8 cellular contexts compared by ENCODE assay signal in the genomic region with DNA sequence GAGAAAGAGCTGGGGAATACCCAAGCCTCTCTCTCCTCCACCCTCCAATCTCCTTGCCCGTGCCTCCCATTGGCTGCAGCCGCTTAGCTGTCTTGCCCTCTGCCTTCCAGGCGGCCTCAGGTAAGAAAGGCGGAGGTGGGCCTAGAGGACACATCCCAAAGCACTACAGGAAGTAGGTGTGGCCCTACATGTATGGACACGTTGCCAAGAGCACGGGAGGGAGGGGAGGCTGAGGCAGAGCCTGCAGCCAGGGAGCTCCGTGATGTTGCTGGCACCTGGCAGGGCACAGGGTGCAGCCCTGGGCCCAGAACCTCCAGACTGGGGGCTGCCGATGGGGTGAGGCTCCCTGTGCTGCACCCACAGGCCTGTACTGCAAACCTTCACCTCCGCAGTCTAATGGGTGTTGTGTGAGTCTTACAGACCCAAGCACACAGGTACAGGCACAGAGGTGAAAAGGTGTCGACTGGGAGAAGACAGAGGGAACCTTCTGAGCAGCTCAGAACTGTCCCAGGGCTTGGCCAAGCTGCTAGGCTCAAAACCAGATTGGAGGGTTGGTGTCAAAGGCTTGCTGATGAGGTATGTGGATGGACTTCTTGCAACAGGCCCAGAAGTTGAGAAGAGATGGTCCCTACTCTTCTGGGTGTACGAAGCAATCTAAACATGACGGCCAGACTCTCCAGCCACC. TPM values are rescaled to one million over a fixed set of nuclear protein-coding genes. Genes with fewer than 3 reads are reported as not detected.
A peak's percentile ranks its signal among the peaks of the same experiment; 100 is the strongest.
DNase-seq lines count a peak whose midpoint lies in the region; ATAC-seq and TF ChIP-seq lines count a peak whose summit lies in the region.

No MANE protein-coding gene starts in this region.

- H3F3A ChIP-seq in neural cell (ENCODE audit: insufficient read depth, low read length, poor library complexity, severe bottlenecking): no peaks in the 10 kb centered on the region

- TF ChIP-seq EP300 in neural cell (conservative IDR thresholded peaks at IDR 0.05; ENCODE audit: poor library complexity, severe bottlenecking): no peak

- no peak for ATAC-seq in HG02938 (IDR thresholded peaks at IDR 0.05; ENCODE audit: unreplicated experiment)

- DNase-seq in COR-L47 (lab: John Stamatoyannopoulos, UW) (peak; percentile 59), NCI-H1417 (lab: John Stamatoyannopoulos, UW) (peak in 2 of 3 experiments; percentile 84 to 91), HuH-7 (ENCODE audit: low spot score) (no peak), MG63 (no peak), occipital lobe (lab: John Stamatoyannopoulos, UW) (no peak)

- H3K4me3 Mint-ChIP-seq in brain: peak overlapping the region; percentile 76 to 92 (median 78)

- peaks cover 39% of the 10 kb centered on the region for H3K4me1 Mint-ChIP-seq in brain

- H3K9me2 ChIP-seq in neural cell (ENCODE audit: insufficient read depth, low read length): no peaks in the 10 kb centered on the region

- no peaks in the 10 kb centered on the region for H3K9me3 ChIP-seq in neural cell (ENCODE audit: low read length)
- H3K9me3 ChIP-seq in MG63: no peaks in the 10 kb centered on the region

- peaks cover 0 to 8% (median 0%) of the 10 kb centered on the region in 5 experiments for H3K9me3 Mint-ChIP-seq in brain

- no peaks in the 10 kb centered on the region for H3K36me3 Mint-ChIP-seq in brain

- no peak overlapping the region for H3K27ac ChIP-seq in neural cell (ENCODE audit: low read length)

- no peaks in the 10 kb centered on the region for H4K20me1 ChIP-seq in neural cell (ENCODE audit: insufficient read depth)

- no peaks in the 10 kb centered on the region for H3K27me3 ChIP-seq in neural cell (ENCODE audit: insufficient read depth, low read depth, low read length)
- H3K27me3 ChIP-seq in MG63: no peaks in the 10 kb centered on the region

- peak overlapping the region in 3 of 5 experiments; percentile 51 to 87 (median 57) for H3K27ac Mint-ChIP-seq in brain

- no peak overlapping the region for H2AFZ ChIP-seq in neural cell (ENCODE audit: low read depth, low read length)

- TF ChIP-seq CTCF in brain (conservative IDR thresholded peaks at IDR 0.05): no peak
- no peak for TF ChIP-seq CTCF in neural cell (IDR thresholded peaks at IDR 0.05; ENCODE audit: poor library complexity, severe bottlenecking)

- H3K36me3 ChIP-seq in neural cell (ENCODE audit: insufficient read depth, low read length) (no peaks in the 10 kb centered on the region), MG63 (no peaks in the 10 kb centered on the region)

- H3K79me2 ChIP-seq in neural cell (replicated peaks; ENCODE audit: insufficient read depth, low read length): no peaks in the 10 kb centered on the region

- no peak overlapping the region for H3K4me2 ChIP-seq in neural cell (ENCODE audit: low read length)

- no peak for TF ChIP-seq RAD21 in neural cell (conservative IDR thresholded peaks at IDR 0.05)

- H3K4me3 ChIP-seq in neural cell (ENCODE audit: low read length): peak overlapping the region; percentile 76
- H3K4me3 ChIP-seq in MG63: no peak overlapping the region

- H3K9ac ChIP-seq in neural cell (ENCODE audit: low read length): no peak overlapping the region

- H3K27me3 Mint-ChIP-seq in brain: no peaks in the 10 kb centered on the region

TF ChIP-seq in neural cell, 6 proteins besides CTCF, POLR2A, EP300 and RAD21:
- TF ChIP-seq POLR2AphosphoS5 (IDR thresholded peaks at IDR 0.05) (no peak), MXI1 (conservative IDR thresholded peaks at IDR 0.05; ENCODE audit: poor library complexity, severe bottlenecking) (no peak), TAF1 (IDR thresholded peaks at IDR 0.05; ENCODE audit: low read depth) (no peak), SMC3 (conservative IDR thresholded peaks at IDR 0.05; ENCODE audit: poor library complexity) (no peak), EZH2 (IDR thresholded peaks at IDR 0.05; ENCODE audit: borderline replicate concordance, insufficient read depth, low read length, poor library complexity, severe bottlenecking) (no peak)
- TF ChIP-seq, protein P1, sequence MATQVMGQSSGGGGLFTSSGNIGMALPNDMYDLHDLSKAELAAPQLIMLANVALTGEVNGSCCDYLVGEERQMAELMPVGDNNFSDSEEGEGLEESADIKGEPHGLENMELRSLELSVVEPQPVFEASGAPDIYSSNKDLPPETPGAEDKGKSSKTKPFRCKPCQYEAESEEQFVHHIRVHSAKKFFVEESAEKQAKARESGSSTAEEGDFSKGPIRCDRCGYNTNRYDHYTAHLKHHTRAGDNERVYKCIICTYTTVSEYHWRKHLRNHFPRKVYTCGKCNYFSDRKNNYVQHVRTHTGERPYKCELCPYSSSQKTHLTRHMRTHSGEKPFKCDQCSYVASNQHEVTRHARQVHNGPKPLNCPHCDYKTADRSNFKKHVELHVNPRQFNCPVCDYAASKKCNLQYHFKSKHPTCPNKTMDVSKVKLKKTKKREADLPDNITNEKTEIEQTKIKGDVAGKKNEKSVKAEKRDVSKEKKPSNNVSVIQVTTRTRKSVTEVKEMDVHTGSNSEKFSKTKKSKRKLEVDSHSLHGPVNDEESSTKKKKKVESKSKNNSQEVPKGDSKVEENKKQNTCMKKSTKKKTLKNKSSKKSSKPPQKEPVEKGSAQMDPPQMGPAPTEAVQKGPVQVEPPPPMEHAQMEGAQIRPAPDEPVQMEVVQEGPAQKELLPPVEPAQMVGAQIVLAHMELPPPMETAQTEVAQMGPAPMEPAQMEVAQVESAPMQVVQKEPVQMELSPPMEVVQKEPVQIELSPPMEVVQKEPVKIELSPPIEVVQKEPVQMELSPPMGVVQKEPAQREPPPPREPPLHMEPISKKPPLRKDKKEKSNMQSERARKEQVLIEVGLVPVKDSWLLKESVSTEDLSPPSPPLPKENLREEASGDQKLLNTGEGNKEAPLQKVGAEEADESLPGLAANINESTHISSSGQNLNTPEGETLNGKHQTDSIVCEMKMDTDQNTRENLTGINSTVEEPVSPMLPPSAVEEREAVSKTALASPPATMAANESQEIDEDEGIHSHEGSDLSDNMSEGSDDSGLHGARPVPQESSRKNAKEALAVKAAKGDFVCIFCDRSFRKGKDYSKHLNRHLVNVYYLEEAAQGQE (IDR thresholded peaks at IDR 0.05; ENCODE audit: borderline replicate concordance): no peak

RNA-seq across cellular contexts. Expression of a gene that starts 23.5 kb away (rescaled TPM):
- polyA plus RNA-seq in brain (ENCODE audit: insufficient read depth, low read depth, low replicate concordance): 44.0 TPM
- polyA plus RNA-seq in neural cell: 24.4 and 29.4 TPM in 2 replicates
- polyA minus RNA-seq in neural cell: 69.3 and 76.2 TPM in 2 replicates
- 42.6 and 48.5 TPM in 2 replicates for total RNA-seq in MG63 (2014; rRNA removed; shearing (Covaris generic); ENCODE audit: low replicate concordance)
- 41.2 TPM for total RNA-seq in occipital lobe

RNA-seq across cellular contexts. Expression of a gene that starts 37.4 kb away (rescaled TPM):
- 79.8 TPM for polyA plus RNA-seq in brain (ENCODE audit: insufficient read depth, low read depth, low replicate concordance)
- polyA plus RNA-seq in neural cell: 218 and 243 TPM in 2 replicates
- 134 and 151 TPM in 2 replicates for polyA minus RNA-seq in neural cell
- 15.8 and 33.7 TPM in 2 replicates for total RNA-seq in MG63 (2014; rRNA removed; shearing (Covaris generic); ENCODE audit: low replicate concordance)
- 38.1 TPM for total RNA-seq in occipital lobe

RNA-seq across cellular contexts. Expression of a gene that starts 45.4 kb away (rescaled TPM):
- 116 TPM for polyA plus RNA-seq in brain (ENCODE audit: insufficient read depth, low read depth, low replicate concordance)
- polyA plus RNA-seq in neural cell: 66.6 and 101 TPM in 2 replicates
- 36.2 and 49.9 TPM in 2 replicates for polyA minus RNA-seq in neural cell
- 71.0 and 84.5 TPM in 2 replicates for total RNA-seq in MG63 (2014; rRNA removed; shearing (Covaris generic); ENCODE audit: low replicate concordance)
- 22.9 TPM for total RNA-seq in occipital lobe

Comparison
In these comparisons a context has a peak if more than half of its experiments do, and no peak if none do; other contexts are left out.
1. DNase-seq: peak in COR-L47 (single experiment) and NCI-H1417 (2 of 3); none in HuH-7 (single experiment), MG63 (single experiment) and occipital lobe (single experiment).